In genomic region chr1:161084205-161084988, GRCh38 we compare ENCODE assay signal across 13 cellular contexts. TPM values are rescaled to one million over a fixed set of nuclear protein-coding genes. Genes with fewer than 3 reads are reported as not detected.
A peak's percentile ranks its signal among the peaks of the same experiment; 100 is the strongest.
DNase-seq lines count a peak whose midpoint lies in the region; ATAC-seq and TF ChIP-seq lines count a peak whose summit lies in the region.
"Had no signal": no experiment of that assay in that cellular context is flagged by ENCODE, and none has a peak within 500 bp of the region (broad histone marks: within the 10 kb centered on the region; RNA-seq: fewer than 3 reads in every experiment).

No MANE protein-coding gene starts in this region.

- DNase-seq in AG10803 (ENCODE audit: low read depth) (peak; percentile 35), NT2/D1 (ENCODE audit: low read depth, low spot score) (no peak), endothelial cell (ENCODE audit: low spot score) (no peak), mesothelial cell of epicardium (ENCODE audit: low spot score in 2 of 2, unreplicated experiment in 2 of 2) (peak in 1 of 2 experiments; percentile 51), HEK293T (ENCODE audit: extremely low spot score) (no peak), sciatic nerve (ENCODE audit: low spot score) (no peak)
- DNase-seq in activated naive CD4-positive, alpha-beta T cell treated with anti-CD3 and anti-CD28 coated beads, Interleukin-2, amount 50 U/mL, for 72 hours (ENCODE audit: low spot score in 2 of 2): no peak
- DNase-seq: activated CD4-positive, alpha-beta T cell treated with anti-CD3 and anti-CD28 coated beads, Interleukin-2, amount 50 U/mL, for 1 hour had no signal

- H3K36me3 Mint-ChIP-seq in endothelial cell (ENCODE audit: low read depth, unreplicated experiment) (no peaks in the 10 kb centered on the region), mesothelial cell of epicardium (peaks cover 8% of the 10 kb centered on the region)
- H3K36me3 Mint-ChIP-seq in activated naive CD4-positive, alpha-beta T cell treated with anti-CD3 and anti-CD28 coated beads, Interleukin-2, amount 50 U/mL, for 72 hours: no peaks in the 10 kb centered on the region
- H3K36me3 Mint-ChIP-seq: brain had no signal

- peaks cover 18% of the 10 kb centered on the region for H3K27me3 Mint-ChIP-seq in endothelial cell (ENCODE audit: unreplicated experiment)
- no peaks in the 10 kb centered on the region for H3K27me3 Mint-ChIP-seq in mesothelial cell of epicardium (ENCODE audit: low read depth)

- no peak overlapping the region for H3K27ac Mint-ChIP-seq in endothelial cell (ENCODE audit: unreplicated experiment)
- peak overlapping the region; percentile 94 for H3K27ac Mint-ChIP-seq in mesothelial cell of epicardium
- no peak overlapping the region for H3K27ac Mint-ChIP-seq in activated naive CD4-positive, alpha-beta T cell treated with anti-CD3 and anti-CD28 coated beads, Interleukin-2, amount 50 U/mL, for 72 hours

- intact Hi-C loops in sciatic nerve (cut with DNase I): no loop called here

- H3K4me1 Mint-ChIP-seq in endothelial cell (ENCODE audit: unreplicated experiment) (peaks cover 11% of the 10 kb centered on the region), mesothelial cell of epicardium (peaks cover 75% of the 10 kb centered on the region)
- H3K4me1 Mint-ChIP-seq: brain had no signal

- H3K4me1 ChIP-seq in NT2/D1 (ENCODE audit: insufficient read depth, insufficient read length): peaks cover 51% of the 10 kb centered on the region

- CTCF ChIA-PET in HEK293T (lab: Yijun Ruan, JAX): no interaction called here

- H3K9me3 Mint-ChIP-seq in endothelial cell (ENCODE audit: unreplicated experiment): no peaks in the 10 kb centered on the region
- no peaks in the 10 kb centered on the region for H3K9me3 Mint-ChIP-seq in mesothelial cell of epicardium
- H3K9me3 Mint-ChIP-seq in activated naive CD4-positive, alpha-beta T cell treated with anti-CD3 and anti-CD28 coated beads, Interleukin-2, amount 50 U/mL, for 72 hours: no peaks in the 10 kb centered on the region

- H3K27me3 ChIP-seq in NT2/D1 (ENCODE audit: insufficient read depth, insufficient read length): no peaks in the 10 kb centered on the region
- H3K27me3 ChIP-seq: transverse colon had no signal

- no peaks in the 10 kb centered on the region for H3K9me3 ChIP-seq in NT2/D1 (ENCODE audit: insufficient read depth, low read length)
- H3K9me3 ChIP-seq: transverse colon had no signal

- H3K36me3 ChIP-seq in NT2/D1 (ENCODE audit: insufficient read depth, insufficient read length, low read length): no peaks in the 10 kb centered on the region
- H3K36me3 ChIP-seq: transverse colon had no signal

- no peak overlapping the region for H3K4me3 ChIP-seq in AG10803 (ENCODE audit: low read length)
- H3K4me3 ChIP-seq in NT2/D1 (ENCODE audit: insufficient read length, low read depth): no peak overlapping the region
- H3K4me3 ChIP-seq: GM12878, transverse colon had no signal

- peak overlapping the region; percentile 58 for H3K9ac ChIP-seq in NT2/D1 (ENCODE audit: insufficient read length, low read depth)

- H3K4me3 Mint-ChIP-seq in endothelial cell (ENCODE audit: unreplicated experiment): peak overlapping the region; percentile 44
- peak overlapping the region; percentile 69 for H3K4me3 Mint-ChIP-seq in mesothelial cell of epicardium
- H3K4me3 Mint-ChIP-seq: brain had no signal

- ATAC-seq in GM21528 (IDR thresholded peaks at IDR 0.05; ENCODE audit: low FRiP score, unreplicated experiment) (no peak), sciatic nerve (no peak)
- no peak for ATAC-seq in activated naive CD4-positive, alpha-beta T cell treated with anti-CD3 and anti-CD28 coated beads, Interleukin-2, amount 50 U/mL, for 72 hours

- POLR2A ChIA-PET in HEK293T (lab: Yijun Ruan, JAX): interaction anchor here (0.8 to 1.2 kb wide), 2 partner anchors 11 to 13 kb away, joined by 3 read pairs; no protein-coding TSS in a partner anchor

- TF ChIP-seq CTCF in AG10803 (conservative IDR thresholded peaks at IDR 0.05; ENCODE audit: low read length): no peak
- TF ChIP-seq CTCF in endothelial cell (IDR thresholded peaks at IDR 0.05; ENCODE audit: unreplicated experiment): no peak
- no peak for TF ChIP-seq CTCF in mesothelial cell of epicardium (IDR thresholded peaks at IDR 0.05; ENCODE audit: unreplicated experiment)

TF ChIP-seq in HEK293T, 16 proteins besides CTCF, POLR2A, EP300 and RAD21:
- no peak for TF ChIP-seq CTBP1 (IDR thresholded peaks at IDR 0.05; ENCODE audit: borderline replicate concordance)
- no peak for TF ChIP-seq FOXK2 (IDR thresholded peaks at IDR 0.05)
- TF ChIP-seq HDGF (IDR thresholded peaks at IDR 0.05; ENCODE audit: borderline replicate concordance): no peak
- TF ChIP-seq L3MBTL2 (conservative IDR thresholded peaks at IDR 0.05): no peak
- TF ChIP-seq BHLHE40 (IDR thresholded peaks at IDR 0.05; ENCODE audit: borderline replicate concordance): no peak

RNA-seq across cellular contexts. Expression of gene NECTIN4, which starts 5.0 kb away (rescaled TPM):
- total RNA-seq in endothelial cell (ENCODE audit: unreplicated experiment): 0.13 TPM
- 29.9 to 31.5 TPM (median 30.6 TPM) in 3 replicates for total RNA-seq in mesothelial cell of epicardium
- 0.09 TPM for total RNA-seq in sciatic nerve
- total RNA-seq in activated naive CD4-positive, alpha-beta T cell treated with anti-CD3 and anti-CD28 coated beads, Interleukin-2, amount 50 U/mL, for 72 hours: under 1 TPM in 1 of 2 donors, not detected in 1; 0.16 TPM
- total RNA-seq: RPMI7951 had no signal

RNA-seq across cellular contexts. Expression of gene KLHDC9, which starts 13.8 kb away (rescaled TPM):
- total RNA-seq in endothelial cell (ENCODE audit: unreplicated experiment): 7.3 TPM
- total RNA-seq in mesothelial cell of epicardium: 4.2 to 5.4 TPM (median 5.4 TPM) in 3 replicates
- 6.6 TPM for total RNA-seq in sciatic nerve
- 1 to 10 TPM in 1 of 2 donors, not detected in 1; 2.2 TPM for total RNA-seq in activated naive CD4-positive, alpha-beta T cell treated with anti-CD3 and anti-CD28 coated beads, Interleukin-2, amount 50 U/mL, for 72 hours
- total RNA-seq: RPMI7951 had no signal

RNA-seq across cellular contexts. Expression of gene ARHGAP30, which starts 14.7 kb away (rescaled TPM):
- 0.23 TPM for total RNA-seq in endothelial cell (ENCODE audit: unreplicated experiment)
- total RNA-seq in mesothelial cell of epicardium: 1.4 to 1.9 TPM (median 1.6 TPM) in 3 replicates
- 13.7 TPM for total RNA-seq in sciatic nerve
- total RNA-seq in activated naive CD4-positive, alpha-beta T cell treated with anti-CD3 and anti-CD28 coated beads, Interleukin-2, amount 50 U/mL, for 72 hours: 100 to 1,000 TPM; 116 to 180 TPM
- total RNA-seq: RPMI7951 had no signal

RNA-seq across cellular contexts. Expression of gene PFDN2, which starts 33.4 kb away (rescaled TPM):
- total RNA-seq in endothelial cell (ENCODE audit: unreplicated experiment) (73.8 TPM), mesothelial cell of epicardium (49.7 to 53.2 TPM (median 50.8 TPM) in 3 replicates), sciatic nerve (57.0 TPM)
- 100 to 1,000 TPM in 1 of 2 donors, 10 to 100 TPM in 1; 95.3 to 156 TPM for total RNA-seq in activated naive CD4-positive, alpha-beta T cell treated with anti-CD3 and anti-CD28 coated beads, Interleukin-2, amount 50 U/mL, for 72 hours

RNA-seq across cellular contexts. Expression of gene NIT1, which starts 33.5 kb away (rescaled TPM):
- total RNA-seq in endothelial cell (ENCODE audit: unreplicated experiment): 20.5 TPM
- total RNA-seq in mesothelial cell of epicardium: 35.3 to 37.7 TPM (median 35.9 TPM) in 3 replicates
- total RNA-seq in sciatic nerve: 38.0 TPM
- 10 to 100 TPM; 59.0 to 82.9 TPM for total RNA-seq in activated naive CD4-positive, alpha-beta T cell treated with anti-CD3 and anti-CD28 coated beads, Interleukin-2, amount 50 U/mL, for 72 hours

Comparison
In these comparisons a context has a peak if more than half of its experiments do, and no peak if none do; other contexts are left out.
1. RNA of gene NECTIN4, which starts 5.0 kb away (total RNA-seq): 29.9 to 31.5 TPM in mesothelial cell of epicardium; 0.16 TPM in activated naive CD4-positive, alpha-beta T cell treated with anti-CD3 and anti-CD28 coated beads, Interleukin-2, amount 50 U/mL, for 72 hours, 0.13 TPM in endothelial cell (single experiment) and 0.09 TPM in sciatic nerve (single experiment); every median in the first group is over 10 times any median in the second.